2 cellular contexts compared by ENCODE assay signal in genomic region chr1:2454227-2454626, GRCh38.
TF ChIP-seq lines count a peak whose summit lies in the region.

No MANE protein-coding gene starts in this region.

TF ChIP-seq in IMR-90, 13 proteins besides CTCF, POLR2A, EP300 and RAD21:
- TF ChIP-seq MXI1 (IDR thresholded peaks at IDR 0.05; ENCODE audit: borderline replicate concordance, low read depth, low read length) (no peak), BHLHE40 (IDR thresholded peaks at IDR 0.05; ENCODE audit: low read depth, low read length) (no peak), MAZ (IDR thresholded peaks at IDR 0.05; ENCODE audit: borderline replicate concordance, low read depth, low read length) (no peak), MAFK (IDR thresholded peaks at IDR 0.05; ENCODE audit: low read depth, low read length) (no peak), USF2 (IDR thresholded peaks at IDR 0.05; ENCODE audit: low read depth, low read length) (no peak), SMC3 (IDR thresholded peaks at IDR 0.05; ENCODE audit: low read depth, low read length) (no peak), CEBPB (IDR thresholded peaks at IDR 0.05; ENCODE audit: low read depth, low read length) (no peak), RCOR1 (IDR thresholded peaks at IDR 0.05; ENCODE audit: insufficient replicate concordance, low read length) (no peak), CHD1 (IDR thresholded peaks at IDR 0.05; ENCODE audit: low read depth, low read length) (no peak), NFE2L2 (IDR thresholded peaks at IDR 0.05; ENCODE audit: low read depth, low read length) (no peak), RFX5 (IDR thresholded peaks at IDR 0.05; ENCODE audit: low read depth, low read length) (no peak), FOS (IDR thresholded peaks at IDR 0.05; ENCODE audit: low read depth, low read length) (no peak), ELK1 (IDR thresholded peaks at IDR 0.05; ENCODE audit: borderline replicate concordance, low read depth, low read length) (no peak)

TF ChIP-seq in K562, 482 proteins besides CTCF, POLR2A, EP300 and RAD21:
- peak; percentile 78 for TF ChIP-seq USF1 (CRISPR knock-in tag; IDR thresholded peaks at IDR 0.05)
- TF ChIP-seq MYBL2 (IDR thresholded peaks at IDR 0.05; ENCODE audit: low read depth): no peak
- no peak for TF ChIP-seq MYBL2 (CRISPR knock-in tag; IDR thresholded peaks at IDR 0.05; ENCODE audit: borderline replicate concordance)
- no peak for TF ChIP-seq CTBP1 (IDR thresholded peaks at IDR 0.05; ENCODE audit: borderline replicate concordance)
- TF ChIP-seq TFE3 (CRISPR knock-in tag; IDR thresholded peaks at IDR 0.05): peak; percentile 45; the same call in 1 of the 2 replicates
- TF ChIP-seq RAD51 (IDR thresholded peaks at IDR 0.05; ENCODE audit: borderline replicate concordance, low read depth): peak; percentile 46; the same call in 1 of the 2 replicates
- TF ChIP-seq USF2 (CRISPR knock-in tag; IDR thresholded peaks at IDR 0.05): peak; percentile 63
- TF ChIP-seq, protein P1, sequence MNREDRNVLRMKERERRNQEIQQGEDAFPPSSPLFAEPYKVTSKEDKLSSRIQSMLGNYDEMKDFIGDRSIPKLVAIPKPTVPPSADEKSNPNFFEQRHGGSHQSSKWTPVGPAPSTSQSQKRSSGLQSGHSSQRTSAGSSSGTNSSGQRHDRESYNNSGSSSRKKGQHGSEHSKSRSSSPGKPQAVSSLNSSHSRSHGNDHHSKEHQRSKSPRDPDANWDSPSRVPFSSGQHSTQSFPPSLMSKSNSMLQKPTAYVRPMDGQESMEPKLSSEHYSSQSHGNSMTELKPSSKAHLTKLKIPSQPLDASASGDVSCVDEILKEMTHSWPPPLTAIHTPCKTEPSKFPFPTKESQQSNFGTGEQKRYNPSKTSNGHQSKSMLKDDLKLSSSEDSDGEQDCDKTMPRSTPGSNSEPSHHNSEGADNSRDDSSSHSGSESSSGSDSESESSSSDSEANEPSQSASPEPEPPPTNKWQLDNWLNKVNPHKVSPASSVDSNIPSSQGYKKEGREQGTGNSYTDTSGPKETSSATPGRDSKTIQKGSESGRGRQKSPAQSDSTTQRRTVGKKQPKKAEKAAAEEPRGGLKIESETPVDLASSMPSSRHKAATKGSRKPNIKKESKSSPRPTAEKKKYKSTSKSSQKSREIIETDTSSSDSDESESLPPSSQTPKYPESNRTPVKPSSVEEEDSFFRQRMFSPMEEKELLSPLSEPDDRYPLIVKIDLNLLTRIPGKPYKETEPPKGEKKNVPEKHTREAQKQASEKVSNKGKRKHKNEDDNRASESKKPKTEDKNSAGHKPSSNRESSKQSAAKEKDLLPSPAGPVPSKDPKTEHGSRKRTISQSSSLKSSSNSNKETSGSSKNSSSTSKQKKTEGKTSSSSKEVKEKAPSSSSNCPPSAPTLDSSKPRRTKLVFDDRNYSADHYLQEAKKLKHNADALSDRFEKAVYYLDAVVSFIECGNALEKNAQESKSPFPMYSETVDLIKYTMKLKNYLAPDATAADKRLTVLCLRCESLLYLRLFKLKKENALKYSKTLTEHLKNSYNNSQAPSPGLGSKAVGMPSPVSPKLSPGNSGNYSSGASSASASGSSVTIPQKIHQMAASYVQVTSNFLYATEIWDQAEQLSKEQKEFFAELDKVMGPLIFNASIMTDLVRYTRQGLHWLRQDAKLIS (CRISPR knock-in tag; IDR thresholded peaks at IDR 0.05): no peak
- no peak for TF ChIP-seq BRCA1 (IDR thresholded peaks at IDR 0.05)
- no peak for TF ChIP-seq BRCA1 (CRISPR knock-in tag; IDR thresholded peaks at IDR 0.05)
- no peak for TF ChIP-seq ZNF146 (CRISPR knock-in tag; IDR thresholded peaks at IDR 0.05; ENCODE audit: unreplicated experiment)
- TF ChIP-seq, protein P2, sequence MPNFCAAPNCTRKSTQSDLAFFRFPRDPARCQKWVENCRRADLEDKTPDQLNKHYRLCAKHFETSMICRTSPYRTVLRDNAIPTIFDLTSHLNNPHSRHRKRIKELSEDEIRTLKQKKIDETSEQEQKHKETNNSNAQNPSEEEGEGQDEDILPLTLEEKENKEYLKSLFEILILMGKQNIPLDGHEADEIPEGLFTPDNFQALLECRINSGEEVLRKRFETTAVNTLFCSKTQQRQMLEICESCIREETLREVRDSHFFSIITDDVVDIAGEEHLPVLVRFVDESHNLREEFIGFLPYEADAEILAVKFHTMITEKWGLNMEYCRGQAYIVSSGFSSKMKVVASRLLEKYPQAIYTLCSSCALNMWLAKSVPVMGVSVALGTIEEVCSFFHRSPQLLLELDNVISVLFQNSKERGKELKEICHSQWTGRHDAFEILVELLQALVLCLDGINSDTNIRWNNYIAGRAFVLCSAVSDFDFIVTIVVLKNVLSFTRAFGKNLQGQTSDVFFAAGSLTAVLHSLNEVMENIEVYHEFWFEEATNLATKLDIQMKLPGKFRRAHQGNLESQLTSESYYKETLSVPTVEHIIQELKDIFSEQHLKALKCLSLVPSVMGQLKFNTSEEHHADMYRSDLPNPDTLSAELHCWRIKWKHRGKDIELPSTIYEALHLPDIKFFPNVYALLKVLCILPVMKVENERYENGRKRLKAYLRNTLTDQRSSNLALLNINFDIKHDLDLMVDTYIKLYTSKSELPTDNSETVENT (CRISPR knock-in tag; IDR thresholded peaks at IDR 0.05): no peak
- no peak for TF ChIP-seq LARP7 (IDR thresholded peaks at IDR 0.05)
